Comparison of ENCODE assay signal across 1 cellular context in the genomic region with DNA sequence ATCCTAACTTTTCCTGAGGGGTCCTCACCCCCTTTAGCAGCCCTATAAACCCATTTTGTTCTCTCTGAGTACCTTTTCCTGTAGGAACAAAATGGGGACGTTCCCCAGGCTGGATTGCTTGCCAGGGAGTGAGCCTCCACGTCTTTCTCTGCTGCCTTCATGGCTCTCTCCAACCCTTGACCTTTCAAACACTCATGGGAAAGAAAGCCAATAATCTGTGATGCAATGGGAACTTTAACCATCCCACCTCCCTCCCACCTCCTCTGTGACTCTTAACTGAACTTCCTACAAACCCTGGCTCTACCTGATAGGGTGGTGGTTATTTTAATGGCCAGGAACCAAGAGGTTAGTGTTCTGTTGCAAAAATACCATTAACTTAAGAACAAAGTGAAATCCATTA.
TF ChIP-seq lines count a peak whose summit lies in the region.

No MANE protein-coding gene starts in this region.

TF ChIP-seq in HepG2, 621 proteins besides CTCF, POLR2A, EP300 and RAD21 (continued from another document and continues in another):
- TF ChIP-seq, protein P1, sequence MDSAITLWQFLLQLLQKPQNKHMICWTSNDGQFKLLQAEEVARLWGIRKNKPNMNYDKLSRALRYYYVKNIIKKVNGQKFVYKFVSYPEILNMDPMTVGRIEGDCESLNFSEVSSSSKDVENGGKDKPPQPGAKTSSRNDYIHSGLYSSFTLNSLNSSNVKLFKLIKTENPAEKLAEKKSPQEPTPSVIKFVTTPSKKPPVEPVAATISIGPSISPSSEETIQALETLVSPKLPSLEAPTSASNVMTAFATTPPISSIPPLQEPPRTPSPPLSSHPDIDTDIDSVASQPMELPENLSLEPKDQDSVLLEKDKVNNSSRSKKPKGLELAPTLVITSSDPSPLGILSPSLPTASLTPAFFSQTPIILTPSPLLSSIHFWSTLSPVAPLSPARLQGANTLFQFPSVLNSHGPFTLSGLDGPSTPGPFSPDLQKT (CRISPR knock-in tag; IDR thresholded peaks at IDR 0.05; ENCODE audit: borderline replicate concordance), result no peak
- TF ChIP-seq ZSCAN31 (CRISPR knock-in tag; IDR thresholded peaks at IDR 0.05; ENCODE audit: low read depth), result no peak
- TF ChIP-seq MTA3 (CRISPR knock-in tag; IDR thresholded peaks at IDR 0.05), result no peak
- TF ChIP-seq ZNF839 (CRISPR knock-in tag; IDR thresholded peaks at IDR 0.05; ENCODE audit: borderline replicate concordance), result no peak
- TF ChIP-seq CENPX (CRISPR knock-in tag; IDR thresholded peaks at IDR 0.05), result no peak
- TF ChIP-seq PAX8 (CRISPR knock-in tag; IDR thresholded peaks at IDR 0.05; ENCODE audit: borderline replicate concordance), result no peak
- TF ChIP-seq ZNF737 (CRISPR knock-in tag; IDR thresholded peaks at IDR 0.05; ENCODE audit: borderline replicate concordance), result no peak
- peak; percentile 53; the same call in 1 of the 2 replicates for TF ChIP-seq FOXA3 (CRISPR knock-in tag; IDR thresholded peaks at IDR 0.05)
- TF ChIP-seq NR1H2 (CRISPR knock-in tag; IDR thresholded peaks at IDR 0.05; ENCODE audit: borderline replicate concordance, low read depth), result no peak
- TF ChIP-seq, protein P2, sequence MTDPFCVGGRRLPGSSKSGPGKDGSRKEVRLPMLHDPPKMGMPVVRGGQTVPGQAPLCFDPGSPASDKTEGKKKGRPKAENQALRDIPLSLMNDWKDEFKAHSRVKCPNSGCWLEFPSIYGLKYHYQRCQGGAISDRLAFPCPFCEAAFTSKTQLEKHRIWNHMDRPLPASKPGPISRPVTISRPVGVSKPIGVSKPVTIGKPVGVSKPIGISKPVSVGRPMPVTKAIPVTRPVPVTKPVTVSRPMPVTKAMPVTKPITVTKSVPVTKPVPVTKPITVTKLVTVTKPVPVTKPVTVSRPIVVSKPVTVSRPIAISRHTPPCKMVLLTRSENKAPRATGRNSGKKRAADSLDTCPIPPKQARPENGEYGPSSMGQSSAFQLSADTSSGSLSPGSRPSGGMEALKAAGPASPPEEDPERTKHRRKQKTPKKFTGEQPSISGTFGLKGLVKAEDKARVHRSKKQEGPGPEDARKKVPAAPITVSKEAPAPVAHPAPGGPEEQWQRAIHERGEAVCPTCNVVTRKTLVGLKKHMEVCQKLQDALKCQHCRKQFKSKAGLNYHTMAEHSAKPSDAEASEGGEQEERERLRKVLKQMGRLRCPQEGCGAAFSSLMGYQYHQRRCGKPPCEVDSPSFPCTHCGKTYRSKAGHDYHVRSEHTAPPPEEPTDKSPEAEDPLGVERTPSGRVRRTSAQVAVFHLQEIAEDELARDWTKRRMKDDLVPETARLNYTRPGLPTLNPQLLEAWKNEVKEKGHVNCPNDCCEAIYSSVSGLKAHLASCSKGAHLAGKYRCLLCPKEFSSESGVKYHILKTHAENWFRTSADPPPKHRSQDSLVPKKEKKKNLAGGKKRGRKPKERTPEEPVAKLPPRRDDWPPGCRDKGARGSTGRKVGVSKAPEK (CRISPR knock-in tag; IDR thresholded peaks at IDR 0.05; ENCODE audit: borderline replicate concordance), result no peak
- TF ChIP-seq ZNF20 (CRISPR knock-in tag; IDR thresholded peaks at IDR 0.05), result no peak
- TF ChIP-seq MED1 (CRISPR knock-in tag; IDR thresholded peaks at IDR 0.05), result peak; percentile 24; the same call in 1 of the 2 replicates
- no peak for TF ChIP-seq YEATS2 (CRISPR knock-in tag; IDR thresholded peaks at IDR 0.05; ENCODE audit: borderline replicate concordance)
- TF ChIP-seq ZNF577 (CRISPR knock-in tag; IDR thresholded peaks at IDR 0.05; ENCODE audit: borderline replicate concordance, low read depth), result no peak
- TF ChIP-seq SMYD3 (CRISPR knock-in tag; IDR thresholded peaks at IDR 0.05), result no peak
- TF ChIP-seq, protein P3, sequence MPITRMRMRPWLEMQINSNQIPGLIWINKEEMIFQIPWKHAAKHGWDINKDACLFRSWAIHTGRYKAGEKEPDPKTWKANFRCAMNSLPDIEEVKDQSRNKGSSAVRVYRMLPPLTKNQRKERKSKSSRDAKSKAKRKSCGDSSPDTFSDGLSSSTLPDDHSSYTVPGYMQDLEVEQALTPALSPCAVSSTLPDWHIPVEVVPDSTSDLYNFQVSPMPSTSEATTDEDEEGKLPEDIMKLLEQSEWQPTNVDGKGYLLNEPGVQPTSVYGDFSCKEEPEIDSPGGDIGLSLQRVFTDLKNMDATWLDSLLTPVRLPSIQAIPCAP (CRISPR knock-in tag; IDR thresholded peaks at IDR 0.05; ENCODE audit: low read depth), result no peak
- no peak; the same call in 1 of the 2 replicates for TF ChIP-seq ZNF607 (CRISPR knock-in tag; IDR thresholded peaks at IDR 0.05; ENCODE audit: borderline replicate concordance)
- TF ChIP-seq TCF7 (IDR thresholded peaks at IDR 0.05; ENCODE audit: low read depth), result no peak
- TF ChIP-seq IKZF1 (IDR thresholded peaks at IDR 0.05), result no peak
- TF ChIP-seq, protein P4, sequence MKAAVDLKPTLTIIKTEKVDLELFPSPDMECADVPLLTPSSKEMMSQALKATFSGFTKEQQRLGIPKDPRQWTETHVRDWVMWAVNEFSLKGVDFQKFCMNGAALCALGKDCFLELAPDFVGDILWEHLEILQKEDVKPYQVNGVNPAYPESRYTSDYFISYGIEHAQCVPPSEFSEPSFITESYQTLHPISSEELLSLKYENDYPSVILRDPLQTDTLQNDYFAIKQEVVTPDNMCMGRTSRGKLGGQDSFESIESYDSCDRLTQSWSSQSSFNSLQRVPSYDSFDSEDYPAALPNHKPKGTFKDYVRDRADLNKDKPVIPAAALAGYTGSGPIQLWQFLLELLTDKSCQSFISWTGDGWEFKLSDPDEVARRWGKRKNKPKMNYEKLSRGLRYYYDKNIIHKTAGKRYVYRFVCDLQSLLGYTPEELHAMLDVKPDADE (CRISPR knock-in tag; IDR thresholded peaks at IDR 0.05), result no peak
- no peak for TF ChIP-seq RFX5 (IDR thresholded peaks at IDR 0.05; ENCODE audit: low read depth, low read length)
- no peak for TF ChIP-seq HIVEP1 (CRISPR knock-in tag; IDR thresholded peaks at IDR 0.05)
- TF ChIP-seq TBP (CRISPR knock-in tag; IDR thresholded peaks at IDR 0.05), result no peak
- TF ChIP-seq WIZ (CRISPR knock-in tag; IDR thresholded peaks at IDR 0.05), result no peak
- TF ChIP-seq ZNF605 (CRISPR knock-in tag; IDR thresholded peaks at IDR 0.05), result 0 out of 2 replicates have a peak, but pooled peaks have one; percentile 24
- no peak for TF ChIP-seq SKI (IDR thresholded peaks at IDR 0.05; ENCODE audit: partially characterized antibody)
- TF ChIP-seq PHF5A (CRISPR knock-in tag; IDR thresholded peaks at IDR 0.05; ENCODE audit: low read depth, unreplicated experiment), result no peak
- TF ChIP-seq NRL (CRISPR knock-in tag; IDR thresholded peaks at IDR 0.05; ENCODE audit: borderline replicate concordance), result no peak
- TF ChIP-seq LCORL (IDR thresholded peaks at IDR 0.05), result no peak
- no peak for TF ChIP-seq LCORL (CRISPR knock-in tag; IDR thresholded peaks at IDR 0.05)
- no peak for TF ChIP-seq HDAC6 (IDR thresholded peaks at IDR 0.05; ENCODE audit: low read depth, low read length)
- TF ChIP-seq ZNF264 (CRISPR knock-in tag; IDR thresholded peaks at IDR 0.05), result no peak
- TF ChIP-seq, protein P5, sequence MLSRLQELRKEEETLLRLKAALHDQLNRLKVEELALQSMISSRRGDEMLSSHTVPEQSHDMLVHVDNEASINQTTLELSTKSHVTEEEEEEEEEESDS (CRISPR knock-in tag; IDR thresholded peaks at IDR 0.05; ENCODE audit: borderline replicate concordance), result no peak
- TF ChIP-seq MAF1 (CRISPR knock-in tag; IDR thresholded peaks at IDR 0.05; ENCODE audit: borderline replicate concordance), result no peak
- TF ChIP-seq TCF12 (IDR thresholded peaks at IDR 0.05), result no peak
- TF ChIP-seq TCF12 (CRISPR knock-in tag; IDR thresholded peaks at IDR 0.05), result no peak
- peak; percentile 70; the same call in 1 of the 2 replicates for TF ChIP-seq FOSL2 (CRISPR knock-in tag; IDR thresholded peaks at IDR 0.05)
- TF ChIP-seq MIXL1 (CRISPR knock-in tag; IDR thresholded peaks at IDR 0.05), result peak; percentile 88
- TF ChIP-seq, protein P6, sequence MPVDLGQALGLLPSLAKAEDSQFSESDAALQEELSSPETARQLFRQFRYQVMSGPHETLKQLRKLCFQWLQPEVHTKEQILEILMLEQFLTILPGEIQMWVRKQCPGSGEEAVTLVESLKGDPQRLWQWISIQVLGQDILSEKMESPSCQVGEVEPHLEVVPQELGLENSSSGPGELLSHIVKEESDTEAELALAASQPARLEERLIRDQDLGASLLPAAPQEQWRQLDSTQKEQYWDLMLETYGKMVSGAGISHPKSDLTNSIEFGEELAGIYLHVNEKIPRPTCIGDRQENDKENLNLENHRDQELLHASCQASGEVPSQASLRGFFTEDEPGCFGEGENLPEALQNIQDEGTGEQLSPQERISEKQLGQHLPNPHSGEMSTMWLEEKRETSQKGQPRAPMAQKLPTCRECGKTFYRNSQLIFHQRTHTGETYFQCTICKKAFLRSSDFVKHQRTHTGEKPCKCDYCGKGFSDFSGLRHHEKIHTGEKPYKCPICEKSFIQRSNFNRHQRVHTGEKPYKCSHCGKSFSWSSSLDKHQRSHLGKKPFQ (CRISPR knock-in tag; IDR thresholded peaks at IDR 0.05; ENCODE audit: insufficient replicate concordance), result no peak
- TF ChIP-seq, protein P7, sequence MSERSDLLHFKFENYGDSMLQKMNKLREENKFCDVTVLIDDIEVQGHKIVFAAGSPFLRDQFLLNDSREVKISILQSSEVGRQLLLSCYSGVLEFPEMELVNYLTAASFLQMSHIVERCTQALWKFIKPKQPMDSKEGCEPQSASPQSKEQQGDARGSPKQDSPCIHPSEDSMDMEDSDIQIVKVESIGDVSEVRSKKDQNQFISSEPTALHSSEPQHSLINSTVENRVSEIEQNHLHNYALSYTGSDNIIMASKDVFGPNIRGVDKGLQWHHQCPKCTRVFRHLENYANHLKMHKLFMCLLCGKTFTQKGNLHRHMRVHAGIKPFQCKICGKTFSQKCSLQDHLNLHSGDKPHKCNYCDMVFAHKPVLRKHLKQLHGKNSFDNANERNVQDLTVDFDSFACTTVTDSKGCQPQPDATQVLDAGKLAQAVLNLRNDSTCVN (CRISPR knock-in tag; IDR thresholded peaks at IDR 0.05; ENCODE audit: borderline replicate concordance), result no peak
- TF ChIP-seq ZKSCAN1 (IDR thresholded peaks at IDR 0.05; ENCODE audit: low read length), result no peak
- no peak for TF ChIP-seq ZNF296 (CRISPR knock-in tag; conservative IDR thresholded peaks at IDR 0.05)
- no peak for TF ChIP-seq YEATS4 (CRISPR knock-in tag; IDR thresholded peaks at IDR 0.05; ENCODE audit: borderline replicate concordance)
- no peak for TF ChIP-seq KMT2A (CRISPR knock-in tag; IDR thresholded peaks at IDR 0.05)
- no peak for TF ChIP-seq AKAP8 (CRISPR knock-in tag; IDR thresholded peaks at IDR 0.05)
- TF ChIP-seq REL (CRISPR knock-in tag; conservative IDR thresholded peaks at IDR 0.05), result no peak
- TF ChIP-seq, protein P8, sequence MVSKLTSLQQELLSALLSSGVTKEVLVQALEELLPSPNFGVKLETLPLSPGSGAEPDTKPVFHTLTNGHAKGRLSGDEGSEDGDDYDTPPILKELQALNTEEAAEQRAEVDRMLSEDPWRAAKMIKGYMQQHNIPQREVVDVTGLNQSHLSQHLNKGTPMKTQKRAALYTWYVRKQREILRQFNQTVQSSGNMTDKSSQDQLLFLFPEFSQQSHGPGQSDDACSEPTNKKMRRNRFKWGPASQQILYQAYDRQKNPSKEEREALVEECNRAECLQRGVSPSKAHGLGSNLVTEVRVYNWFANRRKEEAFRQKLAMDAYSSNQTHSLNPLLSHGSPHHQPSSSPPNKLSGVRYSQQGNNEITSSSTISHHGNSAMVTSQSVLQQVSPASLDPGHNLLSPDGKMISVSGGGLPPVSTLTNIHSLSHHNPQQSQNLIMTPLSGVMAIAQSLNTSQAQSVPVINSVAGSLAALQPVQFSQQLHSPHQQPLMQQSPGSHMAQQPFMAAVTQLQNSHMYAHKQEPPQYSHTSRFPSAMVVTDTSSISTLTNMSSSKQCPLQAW (CRISPR knock-in tag; IDR thresholded peaks at IDR 0.05), result 0 out of 2 replicates have a peak, but pooled peaks have one; percentile 30
- no peak for TF ChIP-seq ZNF263 (CRISPR knock-in tag; IDR thresholded peaks at IDR 0.05)
- no peak for TF ChIP-seq NAIF1 (CRISPR knock-in tag; IDR thresholded peaks at IDR 0.05; ENCODE audit: borderline replicate concordance)
- TF ChIP-seq, protein P9, sequence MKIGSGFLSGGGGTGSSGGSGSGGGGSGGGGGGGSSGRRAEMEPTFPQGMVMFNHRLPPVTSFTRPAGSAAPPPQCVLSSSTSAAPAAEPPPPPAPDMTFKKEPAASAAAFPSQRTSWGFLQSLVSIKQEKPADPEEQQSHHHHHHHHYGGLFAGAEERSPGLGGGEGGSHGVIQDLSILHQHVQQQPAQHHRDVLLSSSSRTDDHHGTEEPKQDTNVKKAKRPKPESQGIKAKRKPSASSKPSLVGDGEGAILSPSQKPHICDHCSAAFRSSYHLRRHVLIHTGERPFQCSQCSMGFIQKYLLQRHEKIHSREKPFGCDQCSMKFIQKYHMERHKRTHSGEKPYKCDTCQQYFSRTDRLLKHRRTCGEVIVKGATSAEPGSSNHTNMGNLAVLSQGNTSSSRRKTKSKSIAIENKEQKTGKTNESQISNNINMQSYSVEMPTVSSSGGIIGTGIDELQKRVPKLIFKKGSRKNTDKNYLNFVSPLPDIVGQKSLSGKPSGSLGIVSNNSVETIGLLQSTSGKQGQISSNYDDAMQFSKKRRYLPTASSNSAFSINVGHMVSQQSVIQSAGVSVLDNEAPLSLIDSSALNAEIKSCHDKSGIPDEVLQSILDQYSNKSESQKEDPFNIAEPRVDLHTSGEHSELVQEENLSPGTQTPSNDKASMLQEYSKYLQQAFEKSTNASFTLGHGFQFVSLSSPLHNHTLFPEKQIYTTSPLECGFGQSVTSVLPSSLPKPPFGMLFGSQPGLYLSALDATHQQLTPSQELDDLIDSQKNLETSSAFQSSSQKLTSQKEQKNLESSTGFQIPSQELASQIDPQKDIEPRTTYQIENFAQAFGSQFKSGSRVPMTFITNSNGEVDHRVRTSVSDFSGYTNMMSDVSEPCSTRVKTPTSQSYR (CRISPR knock-in tag; IDR thresholded peaks at IDR 0.05; ENCODE audit: borderline replicate concordance), result no peak
- TF ChIP-seq ZNF788 (CRISPR knock-in tag; IDR thresholded peaks at IDR 0.05; ENCODE audit: borderline replicate concordance), result peak; percentile 37; the same call in 1 of the 2 replicates
- TF ChIP-seq, protein P10, sequence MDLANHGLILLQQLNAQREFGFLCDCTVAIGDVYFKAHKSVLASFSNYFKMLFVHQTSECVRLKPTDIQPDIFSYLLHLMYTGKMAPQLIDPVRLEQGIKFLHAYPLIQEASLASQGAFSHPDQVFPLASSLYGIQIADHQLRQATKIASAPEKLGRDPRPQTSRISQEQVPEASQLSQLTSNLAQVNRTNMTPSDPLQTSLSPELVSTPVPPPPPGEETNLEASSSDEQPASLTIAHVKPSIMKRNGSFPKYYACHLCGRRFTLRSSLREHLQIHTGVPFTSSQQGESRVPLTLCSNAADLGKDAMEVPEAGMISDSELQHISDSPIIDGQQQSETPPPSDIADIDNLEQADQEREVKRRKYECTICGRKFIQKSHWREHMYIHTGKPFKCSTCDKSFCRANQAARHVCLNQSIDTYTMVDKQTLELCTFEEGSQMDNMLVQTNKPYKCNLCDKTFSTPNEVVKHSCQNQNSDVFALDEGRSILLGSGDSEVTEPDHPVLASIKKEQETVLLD (CRISPR knock-in tag; IDR thresholded peaks at IDR 0.05; ENCODE audit: low read depth), result no peak
- no peak for TF ChIP-seq ZSCAN29 (CRISPR knock-in tag; conservative IDR thresholded peaks at IDR 0.05)
- TF ChIP-seq CCAR2 (optimal IDR thresholded peaks at IDR 0.05; ENCODE audit: low read depth, low read length), result no peak
- TF ChIP-seq NFYC (CRISPR knock-in tag; IDR thresholded peaks at IDR 0.05), result no peak
- no peak for TF ChIP-seq DNMT3B (CRISPR knock-in tag; conservative IDR thresholded peaks at IDR 0.05)
